ENCODE assay signal across 1 cellular context in genomic region chr12:122473543-122474323, GRCh38.
TF ChIP-seq lines count a peak whose summit lies in the region.

No MANE protein-coding gene starts in this region.

TF ChIP-seq in GM12878, 131 proteins besides CTCF, POLR2A, EP300 and RAD21 (continued from another document):
- TF ChIP-seq POLR2AphosphoS5 (IDR thresholded peaks at IDR 0.05; ENCODE audit: low read length), result no peak
- no peak for TF ChIP-seq SUPT20H (IDR thresholded peaks at IDR 0.05; ENCODE audit: borderline replicate concordance, control insufficient read depth, low read depth, low read length)
- no peak for TF ChIP-seq YY1 (IDR thresholded peaks at IDR 0.05; ENCODE audit: low read depth, low read length)
- TF ChIP-seq BMI1 (IDR thresholded peaks at IDR 0.05; ENCODE audit: borderline replicate concordance), result no peak
- TF ChIP-seq POU2F2 (IDR thresholded peaks at IDR 0.05; ENCODE audit: borderline replicate concordance, low read depth, low read length), result no peak
- TF ChIP-seq MTA3 (IDR thresholded peaks at IDR 0.05; ENCODE audit: borderline replicate concordance, low read length), result no peak
- TF ChIP-seq CBX5 (IDR thresholded peaks at IDR 0.05; ENCODE audit: low read depth), result no peak
- no peak for TF ChIP-seq BCL3 (IDR thresholded peaks at IDR 0.05; ENCODE audit: borderline replicate concordance, insufficient read depth, low read depth, low read length, poor library complexity, severe bottlenecking)
- TF ChIP-seq FOXK2 (IDR thresholded peaks at IDR 0.05), result no peak
- TF ChIP-seq SPI1 (IDR thresholded peaks at IDR 0.05; ENCODE audit: borderline replicate concordance, insufficient read depth, low read depth, low read length), result no peak
- no peak for TF ChIP-seq RCOR1 (conservative IDR thresholded peaks at IDR 0.05; ENCODE audit: low read depth, low read length)
- no peak for TF ChIP-seq ZNF207 (IDR thresholded peaks at IDR 0.05; ENCODE audit: borderline replicate concordance)
- TF ChIP-seq STAT1 (conservative IDR thresholded peaks at IDR 0.05), result no peak
- 0 out of 2 replicates have a peak, but pooled peaks have one; percentile 23 for TF ChIP-seq CREM (IDR thresholded peaks at IDR 0.05; ENCODE audit: low read depth)
- no peak for TF ChIP-seq CHD2 (IDR thresholded peaks at IDR 0.05; ENCODE audit: borderline replicate concordance, low read depth, low read length)
- TF ChIP-seq MEF2B (IDR thresholded peaks at IDR 0.05; ENCODE audit: partially characterized antibody, poor library complexity, severe bottlenecking), result peak; percentile 39
- no peak for TF ChIP-seq KLF5 (IDR thresholded peaks at IDR 0.05; ENCODE audit: partially characterized antibody)
- TF ChIP-seq NR2C1 (IDR thresholded peaks at IDR 0.05), result no peak
- TF ChIP-seq SMAD1 (IDR thresholded peaks at IDR 0.05; ENCODE audit: low read depth, partially characterized antibody), result no peak
- no peak for TF ChIP-seq ATF2 (IDR thresholded peaks at IDR 0.05; ENCODE audit: low read length)
- TF ChIP-seq RELA (IDR thresholded peaks at IDR 0.05; ENCODE audit: borderline replicate concordance, partially characterized antibody), result no peak
- TF ChIP-seq BHLHE40 (IDR thresholded peaks at IDR 0.05; ENCODE audit: borderline replicate concordance in 1 of 2, low read depth in 2 of 2, low read length in 1 of 2), result 0 out of 4 replicates have a peak, but pooled peaks of 1 of the 2 experiments have one; percentile 13
- no peak for TF ChIP-seq BRCA1 (IDR thresholded peaks at IDR 0.05; ENCODE audit: low read depth, low read length)
- TF ChIP-seq IRF3 (IDR thresholded peaks at IDR 0.05), result no peak
- no peak for TF ChIP-seq JUND (IDR thresholded peaks at IDR 0.05; ENCODE audit: low read depth, low read length)
- TF ChIP-seq GABPA (IDR thresholded peaks at IDR 0.05; ENCODE audit: low read depth), result no peak
- no peak for TF ChIP-seq USF1 (IDR thresholded peaks at IDR 0.05; ENCODE audit: borderline replicate concordance, extremely low read length, insufficient read depth, low read depth, low read length)
- TF ChIP-seq RAD51 (IDR thresholded peaks at IDR 0.05), result no peak
- no peak for TF ChIP-seq NKRF (conservative IDR thresholded peaks at IDR 0.05)
- TF ChIP-seq SREBF1 (IDR thresholded peaks at IDR 0.05; ENCODE audit: low read length), result no peak
- TF ChIP-seq FOS (IDR thresholded peaks at IDR 0.05; ENCODE audit: borderline replicate concordance, extremely low read depth, insufficient read length), result no peak
- no peak for TF ChIP-seq ZNF687 (IDR thresholded peaks at IDR 0.05)
- TF ChIP-seq SRF (IDR thresholded peaks at IDR 0.05; ENCODE audit: low read depth in 2 of 2, low read length in 2 of 2), result no peak
- no peak for TF ChIP-seq NFYA (IDR thresholded peaks at IDR 0.05; ENCODE audit: borderline replicate concordance, low read depth, low read length)
- TF ChIP-seq PRDM15 (CRISPR knock-in tag; IDR thresholded peaks at IDR 0.05), result no peak
- TF ChIP-seq CEBPB (IDR thresholded peaks at IDR 0.05; ENCODE audit: borderline replicate concordance in 1 of 2, low read depth in 2 of 2, low read length in 2 of 2), result no peak
- no peak for TF ChIP-seq BCLAF1 (IDR thresholded peaks at IDR 0.05)
- TF ChIP-seq HCFC1 (IDR thresholded peaks at IDR 0.05; ENCODE audit: low read length), result no peak
- TF ChIP-seq CBX3 (IDR thresholded peaks at IDR 0.05; ENCODE audit: borderline replicate concordance, low read depth), result no peak
- TF ChIP-seq IKZF2 (IDR thresholded peaks at IDR 0.05), result peak; percentile 40 to 71; a peak in 2 of 4 replicates
- TF ChIP-seq NFIC (IDR thresholded peaks at IDR 0.05; ENCODE audit: low read depth, low read length), result 0 out of 2 replicates have a peak, but pooled peaks have one; percentile 54
- TF ChIP-seq TBL1XR1 (IDR thresholded peaks at IDR 0.05; ENCODE audit: low read depth, low read length), result peak; percentile 79; the same call in 1 of the 2 replicates
